ENCODE assay signal across 1 cellular context in the genomic region with DNA sequence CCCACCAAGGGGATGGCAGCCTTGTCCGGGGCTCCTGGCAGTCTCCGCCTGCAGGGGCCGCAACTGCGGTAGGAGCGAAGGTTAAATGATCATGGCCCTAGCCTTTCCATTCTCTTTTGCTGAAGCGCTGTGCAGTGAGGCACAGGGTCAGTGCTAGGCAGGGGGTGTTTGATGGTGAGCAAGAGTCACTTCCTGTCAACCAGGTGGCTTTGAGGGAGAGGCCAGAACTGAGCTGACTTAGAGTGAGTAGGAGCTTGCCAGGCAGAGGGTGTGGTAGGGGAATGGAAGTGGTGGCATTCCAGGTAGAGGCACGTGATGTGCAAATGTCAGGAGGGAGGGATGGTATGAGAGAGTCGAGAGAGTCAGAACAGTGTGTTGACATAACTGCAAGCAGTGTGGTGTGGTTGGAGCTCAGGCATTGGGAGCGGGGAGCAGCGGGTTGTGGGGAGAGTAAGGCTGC.
TF ChIP-seq lines count a peak whose summit lies in the region.

No MANE protein-coding gene starts in this region.

TF ChIP-seq in GM12878, 131 proteins besides CTCF, POLR2A, EP300 and RAD21:
- TF ChIP-seq HDGF (IDR thresholded peaks at IDR 0.05) (peak; percentile 33; the same call in 1 of the 2 replicates), BHLHE40 (IDR thresholded peaks at IDR 0.05; ENCODE audit: borderline replicate concordance in 1 of 2, low read depth in 2 of 2, low read length in 1 of 2) (0 out of 4 replicates have a peak, but pooled peaks of 1 of the 2 experiments have one; percentile 11), PAX5 (IDR thresholded peaks at IDR 0.05; ENCODE audit: borderline replicate concordance, low read depth, low read length) (no peak), IRF4 (IDR thresholded peaks at IDR 0.05; ENCODE audit: low read depth, low read length) (no peak), ZBED1 (IDR thresholded peaks at IDR 0.05; ENCODE audit: borderline replicate concordance) (no peak)
